9 cellular contexts compared by ENCODE assay signal in genomic region chr12:24822121-24822899, GRCh38.
DNase-seq lines count a peak whose midpoint lies in the region; ATAC-seq lines count a peak whose summit lies in the region.
"Had no signal": no experiment of that assay in that cellular context is flagged by ENCODE, and none has a peak within 500 bp of the region (broad histone marks: within the 10 kb centered on the region; RNA-seq: fewer than 3 reads in every experiment).

No MANE protein-coding gene starts in this region.

- DNase-seq in AG20443 (ENCODE audit: low spot score) (peak; percentile 29), epithelial cell of prostate (ENCODE audit: low read depth, low spot score) (no peak), NCI-H1092 (lab: John Stamatoyannopoulos, UW) (no peak), substantia nigra (lab: John Stamatoyannopoulos, UW) (no peak), NCI-H128 (lab: John Stamatoyannopoulos, UW; ENCODE audit: unreplicated experiment) (no peak), cortex of kidney (lab: John Stamatoyannopoulos, UW) (no peak)
- DNase-seq: stimulated activated CD4-positive, alpha-beta T cell treated with anti-CD3 and anti-CD28 coated beads, Interleukin-4, amount 100 ng/mL, for 1 hour had no signal

- H3K27ac ChIP-seq in epithelial cell of prostate (peak overlapping the region; percentile 4), substantia nigra (ENCODE audit: low read depth, low read length, poor library complexity, severe bottlenecking) (no peak overlapping the region)

- peak; percentile 75 for ATAC-seq in GM19395 (IDR thresholded peaks at IDR 0.05; ENCODE audit: unreplicated experiment)
- peak; percentile 70 for ATAC-seq in HG03139 (IDR thresholded peaks at IDR 0.05; ENCODE audit: unreplicated experiment)
